ENCODE assay signal across 9 cellular contexts in the genomic region with DNA sequence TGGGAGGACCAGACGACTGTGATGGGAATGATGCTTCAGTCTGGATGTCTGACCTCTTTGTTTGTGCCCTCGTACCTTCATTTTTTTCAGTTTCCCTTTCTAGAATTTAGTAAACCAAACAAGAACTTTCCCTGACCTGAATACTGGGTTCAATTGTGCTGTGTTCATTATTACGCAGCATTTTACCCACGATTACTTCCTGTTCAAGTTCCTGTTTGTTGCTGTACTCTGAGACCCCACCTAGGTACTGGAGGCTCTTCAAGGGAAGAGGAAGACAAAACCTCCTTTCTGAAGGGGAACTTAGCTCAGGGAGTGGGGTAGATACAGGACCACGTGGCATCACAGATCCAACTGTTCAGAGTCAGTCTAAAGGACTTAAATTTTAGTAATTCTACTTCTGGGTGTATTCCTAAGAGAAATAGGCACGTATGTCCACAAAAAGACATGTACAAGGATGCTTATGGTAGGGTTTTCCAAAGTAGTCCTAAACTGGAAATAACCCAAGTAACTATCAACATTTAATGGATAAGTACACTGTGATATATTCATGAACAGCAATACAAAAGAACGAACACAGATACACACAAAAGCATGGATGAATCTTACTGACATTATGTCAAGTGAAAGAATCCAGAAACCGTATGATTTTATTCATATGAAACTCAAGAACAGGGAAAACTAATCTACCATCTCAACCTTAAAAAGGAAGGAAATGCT. TPM values are rescaled to one million over a fixed set of nuclear protein-coding genes. Genes with fewer than 3 reads are reported as not detected.
DNase-seq lines count a peak whose midpoint lies in the region; ATAC-seq and TF ChIP-seq lines count a peak whose summit lies in the region.
"Had no signal": no experiment of that assay in that cellular context is flagged by ENCODE, and none has a peak within 500 bp of the region (broad histone marks: within the 10 kb centered on the region; RNA-seq: fewer than 3 reads in every experiment).

No MANE protein-coding gene starts in this region.

- no peak overlapping the region for H3K9ac ChIP-seq in colonic mucosa (ENCODE audit: low read depth in 2 of 2, low read length in 2 of 2)

- intact Hi-C loops in breast epithelium (cut with DNase I; ENCODE audit: low total_unique reads): no loop called here
- intact Hi-C loops in colonic mucosa (cut with DNase I): no loop called here

- TF ChIP-seq CTCF in GM10266 (IDR thresholded peaks at IDR 0.05; ENCODE audit: control insufficient read depth, insufficient read depth, low read depth, missing control alignments) (no peak), breast epithelium (IDR thresholded peaks at IDR 0.05) (no peak), colonic mucosa (IDR thresholded peaks at IDR 0.05) (no peak), brain microvascular endothelial cell (IDR thresholded peaks at IDR 0.05; ENCODE audit: low read depth, low read length, missing control alignments) (no peak)

- H3K4me1 ChIP-seq in breast epithelium (no peaks in the 10 kb centered on the region), colonic mucosa (peaks cover 3% of the 10 kb centered on the region)

- H3K9me3 ChIP-seq in breast epithelium (peaks cover 0 to 21% of the 10 kb centered on the region in 2 donors), colonic mucosa (no peaks in the 10 kb centered on the region)

- H3K4me3 ChIP-seq in breast epithelium (no peak overlapping the region), colonic mucosa (no peak overlapping the region), brain microvascular endothelial cell (ENCODE audit: low read depth, low read length) (no peak overlapping the region)

- H3K27me3 ChIP-seq in breast epithelium (no peaks in the 10 kb centered on the region), colonic mucosa (no peaks in the 10 kb centered on the region), brain microvascular endothelial cell (replicated peaks) (no peaks in the 10 kb centered on the region)

- H3K36me3 ChIP-seq in breast epithelium (no peaks in the 10 kb centered on the region), colonic mucosa (no peaks in the 10 kb centered on the region), brain microvascular endothelial cell (replicated peaks) (no peaks in the 10 kb centered on the region)

- ATAC-seq in GM21526 (IDR thresholded peaks at IDR 0.05; ENCODE audit: low FRiP score, unreplicated experiment): peak; percentile 68

- in situ Hi-C loops in brain microvascular endothelial cell (cut with HindIII; ENCODE audit: low pct_ligation_motif_present, low sequenced_read_pairs): no loop called here

- H3K27ac ChIP-seq in breast epithelium (no peak overlapping the region), colonic mucosa (no peak overlapping the region), brain microvascular endothelial cell (no peak overlapping the region)

- DNase-seq in GM10266 (ENCODE audit: extremely low spot score) (peak; percentile 53), NAMALWA (ENCODE audit: low spot score) (peak; percentile 28), globus pallidus (ENCODE audit: low spot score) (peak; percentile 29), DMS79 treated with DMSO at 0.1 percent for 48 hours (lab: John Stamatoyannopoulos, UW) (no peak), breast epithelium (ENCODE audit: low spot score in 2 of 2) (no peak), colonic mucosa (no peak), brain microvascular endothelial cell (no peak)

- no peak for TF ChIP-seq POLR2A in breast epithelium (IDR thresholded peaks at IDR 0.05)

RNA-seq across cellular contexts. Expression of gene PRKCB, which starts 9.1 kb away (rescaled TPM):
- total RNA-seq in breast epithelium (1 to 10 TPM; 1.3 to 5.3 (median 4.7) TPM), colonic mucosa (10 to 100 TPM in 1 of 2 donors, 1 to 10 TPM in 1; 2.5 to 10.7 TPM)
- total RNA-seq: bronchial epithelial cell had no signal

Comparison
In these comparisons a context has a peak if more than half of its experiments do, and no peak if none do; other contexts are left out.
1. DNase-seq: peak in GM10266 (single experiment), NAMALWA (single experiment) and globus pallidus (single experiment); none in DMS79 treated with DMSO at 0.1 percent for 48 hours (single experiment), breast epithelium (0 of 2), colonic mucosa (single experiment) and brain microvascular endothelial cell (single experiment).